29 cellular contexts compared by ENCODE assay signal in the genomic region with DNA sequence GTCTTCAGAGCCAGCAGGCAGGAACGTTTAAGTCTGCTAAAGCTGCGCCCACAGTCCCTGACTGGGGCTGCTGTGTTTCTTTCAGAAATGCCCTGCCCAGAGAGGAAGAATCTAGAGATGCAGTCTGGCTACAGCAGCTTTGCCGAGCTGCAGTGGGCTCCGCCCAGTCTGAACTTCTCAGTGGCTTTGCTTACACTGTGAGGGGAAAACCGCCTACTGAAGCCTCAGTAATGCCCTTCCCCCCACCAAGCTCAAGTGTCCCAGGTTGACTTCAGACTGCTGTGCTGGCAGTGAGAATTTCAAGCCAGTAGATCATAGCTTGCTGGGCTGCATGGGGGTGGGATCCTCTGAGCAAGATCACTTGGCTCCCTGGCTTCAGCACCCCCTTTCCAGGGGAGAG.
A peak's percentile ranks its signal among the peaks of the same experiment; 100 is the strongest.
DNase-seq lines count a peak whose midpoint lies in the region; ATAC-seq, FAIRE-seq and TF ChIP-seq lines count a peak whose summit lies in the region.
"Had no signal": no experiment of that assay in that cellular context is flagged by ENCODE, and none has a peak within 500 bp of the region (broad histone marks: within the 10 kb centered on the region; RNA-seq: fewer than 3 reads in every experiment).

No MANE protein-coding gene starts in this region.

- POLR2A ChIA-PET in K562 (lab: Yijun Ruan, JAX): interaction anchor here (0.6 to 1.2 kb wide), 4 partner anchors 9 to 49 kb away, joined by 3 to 4 read pairs (median 3); no protein-coding TSS in a partner anchor

- TF ChIP-seq CTCF in K562 (IDR thresholded peaks at IDR 0.05 in 2 of 3, conservative IDR thresholded peaks at IDR 0.05 in 1 of 3; ENCODE audit: insufficient read depth in 2 of 3, low read depth in 1 of 3, low read length in 3 of 3): no peak
- TF ChIP-seq CTCF in thyroid gland (IDR thresholded peaks at IDR 0.05): no peak
- no peak for TF ChIP-seq CTCF in body of pancreas (IDR thresholded peaks at IDR 0.05)

- no peaks in the 10 kb centered on the region for H3K79me2 ChIP-seq in K562 (ENCODE audit: control insufficient read depth, insufficient read depth, low read length)

- H2AFZ ChIP-seq in K562 (ENCODE audit: low read depth, low read length): no peak overlapping the region

- no peak for TF ChIP-seq POLR2A in K562 (conservative IDR thresholded peaks at IDR 0.05)
- TF ChIP-seq POLR2A in thyroid gland (IDR thresholded peaks at IDR 0.05): no peak
- no peak for TF ChIP-seq POLR2A in body of pancreas (IDR thresholded peaks at IDR 0.05)

- DNase-seq in NCI-H748 (lab: John Stamatoyannopoulos, UW; ENCODE audit: unreplicated experiment): peak; percentile 12
- DNase-seq in NCI-H748 treated with DMSO at 0.1 percent for 48 hours (lab: John Stamatoyannopoulos, UW): no peak
- DNase-seq in HT-29 (ENCODE audit: low spot score): peak; percentile 23
- DNase-seq in K562 (ENCODE audit: extremely low read depth in 1 of 4, low spot score in 3 of 4): no peak
- peak; percentile 61 to 71 for DNase-seq in thyroid gland
- no peak for DNase-seq in NCI-H2227 treated with DMSO at 0.1 percent for 48 hours (lab: John Stamatoyannopoulos, UW)
- no peak for DNase-seq in body of pancreas
- DNase-seq in activated CD4-positive, CD25-positive, alpha-beta regulatory T cell (lab: John Stamatoyannopoulos, UW): no peak
- DNase-seq: activated CD4-positive, alpha-beta memory T cell treated with anti-CD3 and anti-CD28 coated beads for 36 hours; activated gamma-delta T cell treated with Interleukin-2 at 50 U/mL for 16 hours; activated T-cell treated with anti-CD3 and anti-CD28 coated beads, Interleukin-2, amount 50 U/mL, for 1 hour; adrenal gland; CD4-positive, alpha-beta memory T cell; effector memory CD8-positive, alpha-beta T cell; esophagus squamous epithelium; H7; islet precursor cell; NCI-H1417; NCI-H2107; NCI-H510A treated with DMSO at 0.1 percent for 48 hours; nucleus accumbens had no signal

- no peaks in the 10 kb centered on the region for H4K20me1 ChIP-seq in K562 (replicated peaks; ENCODE audit: control insufficient read depth, insufficient read depth, low read length)

- FAIRE-seq in K562 (lab: Jason Lieb, UNC): no peak
- FAIRE-seq: colon, G401.6 had no signal

- intact Hi-C loops in K562 (cut with micrococcal nuclease): no loop called here
- intact Hi-C loops in thyroid gland (cut with DNase I): no loop called here
- intact Hi-C loops in body of pancreas (cut with DNase I): no loop called here

- no TSS peak for BruUV-seq in K562 (replicated peaks; lab: Mats Ljungman, UMichigan)

- H3K27ac ChIP-seq in K562 (ENCODE audit: extremely low read depth, low read depth, low read length) (no peak overlapping the region), thyroid gland (peak overlapping the region in 1 of 3 donors; percentile 28), body of pancreas (no peak overlapping the region)
- H3K27ac ChIP-seq: 22Rv1, adrenal gland, gastroesophageal sphincter, skin epidermis had no signal

- ATAC-seq in K562 (peak; percentile 65), body of pancreas (no peak)
- ATAC-seq: effector memory CD8-positive, alpha-beta T cell; gastroesophageal sphincter; SK-N-SH treated with all-trans-retinoic acid at 6 μM for 48 hours; stimulated activated memory B cell treated with anti-CD40 and anti-IgM and Interleukin-4, amounts not matched to agents 10 μg/mL and 1 μg/mL and 100 μg/mL, for 72 hours had no signal

- in situ Hi-C loops in K562 (cut with MboI): no loop called here

- no peak overlapping the region for H3K4me3 ChIP-seq in K562
- H3K4me3 ChIP-seq in thyroid gland (replicated peaks in 1 of 3): no peak overlapping the region
- no peak overlapping the region for H3K4me3 ChIP-seq in body of pancreas
- H3K4me3 ChIP-seq: adrenal gland, esophagus squamous epithelium, gastroesophageal sphincter, lung, skin epidermis had no signal

- no peak overlapping the region for H3K9ac ChIP-seq in K562 (ENCODE audit: insufficient read depth in 1 of 2, low read depth in 2 of 2, low read length in 2 of 2)

- CTCF ChIA-PET in K562 (lab: Yijun Ruan, JAX; ENCODE audit: low intra/inter-chr PET ratio): no interaction called here

- H3K9me3 ChIP-seq in K562 (replicated peaks; ENCODE audit: control insufficient read depth, insufficient read depth, low read depth, low read length): no peaks in the 10 kb centered on the region
- no peaks in the 10 kb centered on the region for H3K9me3 ChIP-seq in thyroid gland
- no peaks in the 10 kb centered on the region for H3K9me3 ChIP-seq in body of pancreas
- H3K9me3 ChIP-seq: adrenal gland, esophagus squamous epithelium had no signal

- no peak for TF ChIP-seq EP300 in K562 (IDR thresholded peaks at IDR 0.05; ENCODE audit: low read length)

- WGBS in K562 (ENCODE audit: insufficient coverage, low coverage, missing lambda C conversion rate): 16% methylated on average over 5 of the region's 5 CpGs
- WGBS in thyroid gland, 2 donors: 67% methylated on average over 4 of the region's 5 CpGs; no CpG with 5 or more reads in 1 of the 2 donors
- WGBS in body of pancreas, 2 donors: 74 to 77% methylated on average over 5 of the region's 5 CpGs

- no peak overlapping the region for H3K4me2 ChIP-seq in K562 (ENCODE audit: insufficient read depth, low read length)

- no peak for TF ChIP-seq RAD21 in K562 (CRISPR knock-in tag; conservative IDR thresholded peaks at IDR 0.05 in 1 of 2, IDR thresholded peaks at IDR 0.05 in 1 of 2)

- H3K4me1 ChIP-seq in K562 (replicated peaks in 1 of 2; ENCODE audit: control insufficient read depth in 2 of 2, insufficient read depth in 2 of 2, low read length in 2 of 2): no peaks in the 10 kb centered on the region; a peak in 1 of 5 replicates
- H3K4me1 ChIP-seq in thyroid gland: peaks cover 3 to 12% of the 10 kb centered on the region in 2 donors
- H3K4me1 ChIP-seq in body of pancreas: no peaks in the 10 kb centered on the region
- H3K4me1 ChIP-seq: adrenal gland, gastroesophageal sphincter had no signal

- H3K9me1 ChIP-seq in K562 (ENCODE audit: control insufficient read depth, insufficient read depth, low read length): no peaks in the 10 kb centered on the region

- H3K27me3 ChIP-seq in K562 (ENCODE audit: control insufficient read depth in 2 of 2, insufficient read depth in 2 of 2, low read length in 2 of 2) (0 out of 5 replicates have a peak, but pooled peaks cover 0 to 3% of the 10 kb centered on the region in 2 experiments), thyroid gland (no peaks in the 10 kb centered on the region), body of pancreas (no peaks in the 10 kb centered on the region)
- H3K27me3 ChIP-seq: adrenal gland, esophagus squamous epithelium, gastroesophageal sphincter had no signal

- no peaks in the 10 kb centered on the region for H3K36me3 ChIP-seq in K562 (ENCODE audit: control insufficient read depth, insufficient read depth, low read length)
- H3K36me3 ChIP-seq in thyroid gland: no peaks in the 10 kb centered on the region
- H3K36me3 ChIP-seq in body of pancreas (replicated peaks in 1 of 2; ENCODE audit: insufficient read depth in 1 of 2, low read depth in 2 of 2): no peaks in the 10 kb centered on the region
- H3K36me3 ChIP-seq: adrenal gland, esophagus squamous epithelium, gastroesophageal sphincter had no signal

TF ChIP-seq in K562, 482 proteins besides CTCF, POLR2A, EP300 and RAD21 (continues in another document):
- TF ChIP-seq ZBTB8A (IDR thresholded peaks at IDR 0.05; ENCODE audit: partially characterized antibody): no peak
- no peak for TF ChIP-seq HOXB6 (CRISPR knock-in tag; IDR thresholded peaks at IDR 0.05; ENCODE audit: borderline replicate concordance)
- TF ChIP-seq, protein P1, sequence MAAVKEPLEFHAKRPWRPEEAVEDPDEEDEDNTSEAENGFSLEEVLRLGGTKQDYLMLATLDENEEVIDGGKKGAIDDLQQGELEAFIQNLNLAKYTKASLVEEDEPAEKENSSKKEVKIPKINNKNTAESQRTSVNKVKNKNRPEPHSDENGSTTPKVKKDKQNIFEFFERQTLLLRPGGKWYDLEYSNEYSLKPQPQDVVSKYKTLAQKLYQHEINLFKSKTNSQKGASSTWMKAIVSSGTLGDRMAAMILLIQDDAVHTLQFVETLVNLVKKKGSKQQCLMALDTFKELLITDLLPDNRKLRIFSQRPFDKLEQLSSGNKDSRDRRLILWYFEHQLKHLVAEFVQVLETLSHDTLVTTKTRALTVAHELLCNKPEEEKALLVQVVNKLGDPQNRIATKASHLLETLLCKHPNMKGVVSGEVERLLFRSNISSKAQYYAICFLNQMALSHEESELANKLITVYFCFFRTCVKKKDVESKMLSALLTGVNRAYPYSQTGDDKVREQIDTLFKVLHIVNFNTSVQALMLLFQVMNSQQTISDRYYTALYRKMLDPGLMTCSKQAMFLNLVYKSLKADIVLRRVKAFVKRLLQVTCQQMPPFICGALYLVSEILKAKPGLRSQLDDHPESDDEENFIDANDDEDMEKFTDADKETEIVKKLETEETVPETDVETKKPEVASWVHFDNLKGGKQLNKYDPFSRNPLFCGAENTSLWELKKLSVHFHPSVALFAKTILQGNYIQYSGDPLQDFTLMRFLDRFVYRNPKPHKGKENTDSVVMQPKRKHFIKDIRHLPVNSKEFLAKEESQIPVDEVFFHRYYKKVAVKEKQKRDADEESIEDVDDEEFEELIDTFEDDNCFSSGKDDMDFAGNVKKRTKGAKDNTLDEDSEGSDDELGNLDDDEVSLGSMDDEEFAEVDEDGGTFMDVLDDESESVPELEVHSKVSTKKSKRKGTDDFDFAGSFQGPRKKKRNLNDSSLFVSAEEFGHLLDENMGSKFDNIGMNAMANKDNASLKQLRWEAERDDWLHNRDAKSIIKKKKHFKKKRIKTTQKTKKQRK (IDR thresholded peaks at IDR 0.05; ENCODE audit: borderline replicate concordance, low read depth, low read length): no peak
- TF ChIP-seq, protein P2, sequence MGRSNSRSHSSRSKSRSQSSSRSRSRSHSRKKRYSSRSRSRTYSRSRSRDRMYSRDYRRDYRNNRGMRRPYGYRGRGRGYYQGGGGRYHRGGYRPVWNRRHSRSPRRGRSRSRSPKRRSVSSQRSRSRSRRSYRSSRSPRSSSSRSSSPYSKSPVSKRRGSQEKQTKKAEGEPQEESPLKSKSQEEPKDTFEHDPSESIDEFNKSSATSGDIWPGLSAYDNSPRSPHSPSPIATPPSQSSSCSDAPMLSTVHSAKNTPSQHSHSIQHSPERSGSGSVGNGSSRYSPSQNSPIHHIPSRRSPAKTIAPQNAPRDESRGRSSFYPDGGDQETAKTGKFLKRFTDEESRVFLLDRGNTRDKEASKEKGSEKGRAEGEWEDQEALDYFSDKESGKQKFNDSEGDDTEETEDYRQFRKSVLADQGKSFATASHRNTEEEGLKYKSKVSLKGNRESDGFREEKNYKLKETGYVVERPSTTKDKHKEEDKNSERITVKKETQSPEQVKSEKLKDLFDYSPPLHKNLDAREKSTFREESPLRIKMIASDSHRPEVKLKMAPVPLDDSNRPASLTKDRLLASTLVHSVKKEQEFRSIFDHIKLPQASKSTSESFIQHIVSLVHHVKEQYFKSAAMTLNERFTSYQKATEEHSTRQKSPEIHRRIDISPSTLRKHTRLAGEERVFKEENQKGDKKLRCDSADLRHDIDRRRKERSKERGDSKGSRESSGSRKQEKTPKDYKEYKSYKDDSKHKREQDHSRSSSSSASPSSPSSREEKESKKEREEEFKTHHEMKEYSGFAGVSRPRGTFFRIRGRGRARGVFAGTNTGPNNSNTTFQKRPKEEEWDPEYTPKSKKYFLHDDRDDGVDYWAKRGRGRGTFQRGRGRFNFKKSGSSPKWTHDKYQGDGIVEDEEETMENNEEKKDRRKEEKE (IDR thresholded peaks at IDR 0.05; ENCODE audit: borderline replicate concordance in 1 of 2, control insufficient read depth in 1 of 2, low read depth in 2 of 2, low read length in 1 of 2): no peak

Comparison
In these comparisons a context has a peak if more than half of its experiments do, and no peak if none do; other contexts are left out.
1. DNase-seq: peak in NCI-H748 (single experiment), HT-29 (single experiment) and thyroid gland (2 of 2); none in NCI-H748 treated with DMSO at 0.1 percent for 48 hours (single experiment), K562 (0 of 4), NCI-H2227 treated with DMSO at 0.1 percent for 48 hours (single experiment), body of pancreas (0 of 4) and activated CD4-positive, CD25-positive, alpha-beta regulatory T cell (0 of 4).